8 cellular contexts compared by ENCODE assay signal in genomic region chr10:15141136-15142067, GRCh38. TPM values are rescaled to one million over a fixed set of nuclear protein-coding genes. Genes with fewer than 3 reads are reported as not detected.
DNase-seq lines count a peak whose midpoint lies in the region; ATAC-seq and TF ChIP-seq lines count a peak whose summit lies in the region.

No MANE protein-coding gene starts in this region.

- intact Hi-C loops in Right ventricle myocardium superior (cut with DNase I), result no loop called here

- no peak for TF ChIP-seq CTCF in GM13976 (IDR thresholded peaks at IDR 0.05; ENCODE audit: borderline replicate concordance, control extremely low read depth, extremely low read depth, insufficient read depth, missing control alignments)

- ATAC-seq in GM21717 (IDR thresholded peaks at IDR 0.05; ENCODE audit: unreplicated experiment) (peak; percentile 88), Right ventricle myocardium superior (ENCODE audit: poor library complexity) (no peak)

- in situ Hi-C loops in GM13976 (cut with MboI; ENCODE audit: low sequenced_read_pairs, unreplicated experiment), result no loop called here

- DNase-seq in GM13976 (ENCODE audit: low spot score) (peak; percentile 66), NCI-H1694 treated with DMSO at 0.1 percent for 48 hours (lab: John Stamatoyannopoulos, UW) (peak; percentile 63), fibroblast of peridontal ligament (ENCODE audit: extremely low read depth) (peak; percentile 61), NCI-H774 (lab: John Stamatoyannopoulos, UW) (no peak), Right ventricle myocardium superior (no peak), SIG-M5 (lab: John Stamatoyannopoulos, UW) (no peak), RKO (ENCODE audit: low spot score) (no peak)

RNA-seq across cellular contexts. Expression of gene NMT2, which starts 27.1 kb away (rescaled TPM):
- total RNA-seq in Right ventricle myocardium superior, result 14.6 TPM

RNA-seq across cellular contexts. Expression of gene RPP38, which starts 44.2 kb away (rescaled TPM):
- 9.2 TPM for total RNA-seq in Right ventricle myocardium superior

RNA-seq across cellular contexts. Expression of gene ACBD7, which starts 52.8 kb away (rescaled TPM):
- not detected for total RNA-seq in Right ventricle myocardium superior

Comparison
In these comparisons a context has a peak if more than half of its experiments do, and no peak if none do; other contexts are left out.
1. DNase-seq: peak in GM13976 (single experiment), NCI-H1694 treated with DMSO at 0.1 percent for 48 hours (single experiment) and fibroblast of peridontal ligament (single experiment); none in NCI-H774 (single experiment), Right ventricle myocardium superior (single experiment), SIG-M5 (single experiment) and RKO (single experiment).